ENCODE assay signal across 1 cellular context in the genomic region with DNA sequence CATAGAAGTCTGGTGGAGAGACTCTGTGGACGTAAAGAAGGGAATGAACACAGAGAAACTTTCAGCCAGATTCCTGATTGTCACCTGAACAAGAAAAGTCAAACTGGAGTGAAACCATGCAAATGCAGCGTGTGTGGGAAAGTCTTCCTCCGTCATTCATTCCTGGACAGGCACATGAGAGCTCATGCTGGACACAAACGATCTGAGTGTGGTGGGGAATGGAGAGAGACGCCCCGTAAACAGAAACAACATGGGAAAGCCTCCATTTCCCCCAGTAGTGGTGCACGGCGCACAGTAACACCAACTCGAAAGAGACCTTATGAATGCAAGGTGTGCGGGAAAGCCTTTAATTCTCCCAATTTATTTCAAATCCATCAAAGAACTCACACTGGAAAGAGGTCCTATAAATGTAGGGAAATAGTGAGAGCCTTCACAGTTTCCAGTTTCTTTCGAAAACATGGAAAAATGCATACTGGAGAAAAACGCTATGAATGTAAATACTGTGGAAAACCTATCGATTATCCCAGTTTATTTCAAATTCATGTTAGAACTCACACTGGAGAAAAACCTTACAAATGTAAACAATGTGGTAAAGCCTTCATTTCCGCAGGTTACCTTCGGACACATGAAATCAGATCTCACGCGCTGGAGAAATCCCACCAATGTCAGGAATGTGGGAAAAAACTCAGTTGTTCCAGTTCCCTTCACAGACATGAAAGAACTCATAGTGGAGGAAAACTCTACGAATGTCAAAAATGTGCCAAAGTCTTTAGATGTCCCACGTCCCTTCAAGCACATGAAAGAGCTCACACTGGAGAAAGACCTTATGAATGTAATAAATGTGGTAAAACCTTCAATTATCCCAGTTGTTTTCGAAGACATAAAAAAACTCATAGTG.
TF ChIP-seq lines count a peak whose summit lies in the region.

No MANE protein-coding gene starts in this region.

TF ChIP-seq in GM12891, 5 proteins besides CTCF, POLR2A, EP300 and RAD21 (continued from another document):
- no peak for TF ChIP-seq POLR2AphosphoS5 (IDR thresholded peaks at IDR 0.05; ENCODE audit: low read depth, low read length)
- TF ChIP-seq TAF1 (IDR thresholded peaks at IDR 0.05; ENCODE audit: low read depth, low read length) = no peak
- TF ChIP-seq PAX5 (IDR thresholded peaks at IDR 0.05; ENCODE audit: insufficient read depth, low read length, severe bottlenecking) = no peak
- TF ChIP-seq SPI1 (IDR thresholded peaks at IDR 0.05; ENCODE audit: low read depth, low read length) = no peak
